ENCODE assay signal across 8 cellular contexts in genomic region chr12:102480401-102480800, GRCh38. TPM values are rescaled to one million over a fixed set of nuclear protein-coding genes. Genes with fewer than 3 reads are reported as not detected.
DNase-seq lines count a peak whose midpoint lies in the region; ATAC-seq and TF ChIP-seq lines count a peak whose summit lies in the region.

TSS of gene IGF1 (minus strand) at chr12:102480563. CDS start at chr12:102480381, 182 bp downstream.

- peaks cover 48% of the 10 kb centered on the region for H3K4me1 Mint-ChIP-seq in activated CD4-positive, alpha-beta T cell treated with anti-CD3 and anti-CD28 coated beads, Interleukin-2, amount 10 ng/mL, durations not matched to agents 24 days and 14 days
- peaks cover 7% of the 10 kb centered on the region for H3K4me1 Mint-ChIP-seq in brain

- intact Hi-C loops in activated CD4-positive, alpha-beta T cell treated with anti-CD3 and anti-CD28 coated beads, Interleukin-2, amount 10 ng/mL, durations not matched to agents 24 days and 14 days (cut with micrococcal nuclease): loop anchor here (5.0 to 10.0 kb wide), 4 partner anchors 38 to 686 kb away; partner anchors contain the start of gene DRAM1
- intact Hi-C loops in upper lobe of right lung (cut with DNase I): no loop called here

- TF ChIP-seq CTCF in brain (conservative IDR thresholded peaks at IDR 0.05) (peak; percentile 22 to 23), upper lobe of right lung (IDR thresholded peaks at IDR 0.05) (peak; percentile 9)

- H3K27ac Mint-ChIP-seq in activated CD4-positive, alpha-beta T cell treated with anti-CD3 and anti-CD28 coated beads, Interleukin-2, amount 10 ng/mL, durations not matched to agents 24 days and 14 days: peak within 1 kb of the TSS; percentile 29
- H3K27ac Mint-ChIP-seq in brain: peak within 1 kb of the TSS in 1 of 5 experiments; percentile 10

- peak; percentile 58 for DNase-seq in activated CD4-positive, alpha-beta T cell treated with anti-CD3 and anti-CD28 coated beads, Interleukin-2, amount 10 ng/mL, durations not matched to agents 24 days and 14 days
- no peak for DNase-seq in activated CD4-positive, alpha-beta T cell treated with anti-CD3 and anti-CD28 coated beads, Interleukin-2, amount 50 U/mL, for 4 hours
- peak; percentile 66 to 91 for DNase-seq in lung microvascular endothelial cell (ENCODE audit: low read depth in 2 of 2)
- DNase-seq in upper lobe of right lung: no peak

- ATAC-seq in upper lobe of right lung (no peak), HG02610 (IDR thresholded peaks at IDR 0.05; ENCODE audit: unreplicated experiment) (no peak), GM18519 (IDR thresholded peaks at IDR 0.05; ENCODE audit: low FRiP score, unreplicated experiment) (no peak), GM21529 (IDR thresholded peaks at IDR 0.05; ENCODE audit: unreplicated experiment) (no peak)

- H3K4me3 Mint-ChIP-seq in activated CD4-positive, alpha-beta T cell treated with anti-CD3 and anti-CD28 coated beads, Interleukin-2, amount 10 ng/mL, durations not matched to agents 24 days and 14 days: no peak within 1 kb of the TSS
- H3K4me3 Mint-ChIP-seq in brain: peak within 1 kb of the TSS in 1 of 5 experiments; percentile 15

- H3K4me3 ChIP-seq in upper lobe of right lung: peak within 1 kb of the TSS; percentile 36

- H3K9me3 ChIP-seq in upper lobe of right lung: no peaks in the 10 kb centered on the region

- H3K27ac ChIP-seq in upper lobe of right lung: peak within 1 kb of the TSS; percentile 43

- H3K27me3 Mint-ChIP-seq in activated CD4-positive, alpha-beta T cell treated with anti-CD3 and anti-CD28 coated beads, Interleukin-2, amount 10 ng/mL, durations not matched to agents 24 days and 14 days: no peaks in the 10 kb centered on the region
- peaks cover 3% of the 10 kb centered on the region for H3K27me3 Mint-ChIP-seq in brain

- no peaks in the 10 kb centered on the region for H3K36me3 Mint-ChIP-seq in activated CD4-positive, alpha-beta T cell treated with anti-CD3 and anti-CD28 coated beads, Interleukin-2, amount 10 ng/mL, durations not matched to agents 24 days and 14 days (ENCODE audit: low read depth)
- no peaks in the 10 kb centered on the region for H3K36me3 Mint-ChIP-seq in brain

- no peaks in the 10 kb centered on the region for H3K36me3 ChIP-seq in upper lobe of right lung

- H3K4me1 ChIP-seq in upper lobe of right lung: peaks cover 18% of the 10 kb centered on the region

- H3K27me3 ChIP-seq in upper lobe of right lung: no peaks in the 10 kb centered on the region

- H3K9me3 Mint-ChIP-seq in activated CD4-positive, alpha-beta T cell treated with anti-CD3 and anti-CD28 coated beads, Interleukin-2, amount 10 ng/mL, durations not matched to agents 24 days and 14 days: peaks cover 3% of the 10 kb centered on the region
- H3K9me3 Mint-ChIP-seq in brain: peaks cover 0 to 6% (median 3%) of the 10 kb centered on the region in 5 experiments

RNA-seq across cellular contexts. Expression of gene IGF1, which starts in this region (rescaled TPM):
- 1.1 and 1.8 TPM in 2 replicates for total RNA-seq in activated CD4-positive, alpha-beta T cell treated with anti-CD3 and anti-CD28 coated beads, Interleukin-2, amount 10 ng/mL, durations not matched to agents 24 days and 14 days
- polyA plus RNA-seq in brain (ENCODE audit: insufficient read depth, low read depth, low replicate concordance): 0.08 TPM
- total RNA-seq in lung microvascular endothelial cell: 0.44 and 0.79 TPM in 2 replicates
- 6.0 TPM for total RNA-seq in upper lobe of right lung

Comparison
In these comparisons a context has a peak if more than half of its experiments do, and no peak if none do; other contexts are left out.
1. Peak in DNase-seq in lung microvascular endothelial cell; RNA of the gene not detected or under 1 TPM.